In genomic region chr6:5665667-5666066, GRCh38 we compare ENCODE assay signal across 1 cellular context.
TF ChIP-seq lines count a peak whose summit lies in the region.

No MANE protein-coding gene starts in this region.

TF ChIP-seq in HepG2, 621 proteins besides CTCF, POLR2A, EP300 and RAD21 (continued from another document):
- TF ChIP-seq, protein P1, sequence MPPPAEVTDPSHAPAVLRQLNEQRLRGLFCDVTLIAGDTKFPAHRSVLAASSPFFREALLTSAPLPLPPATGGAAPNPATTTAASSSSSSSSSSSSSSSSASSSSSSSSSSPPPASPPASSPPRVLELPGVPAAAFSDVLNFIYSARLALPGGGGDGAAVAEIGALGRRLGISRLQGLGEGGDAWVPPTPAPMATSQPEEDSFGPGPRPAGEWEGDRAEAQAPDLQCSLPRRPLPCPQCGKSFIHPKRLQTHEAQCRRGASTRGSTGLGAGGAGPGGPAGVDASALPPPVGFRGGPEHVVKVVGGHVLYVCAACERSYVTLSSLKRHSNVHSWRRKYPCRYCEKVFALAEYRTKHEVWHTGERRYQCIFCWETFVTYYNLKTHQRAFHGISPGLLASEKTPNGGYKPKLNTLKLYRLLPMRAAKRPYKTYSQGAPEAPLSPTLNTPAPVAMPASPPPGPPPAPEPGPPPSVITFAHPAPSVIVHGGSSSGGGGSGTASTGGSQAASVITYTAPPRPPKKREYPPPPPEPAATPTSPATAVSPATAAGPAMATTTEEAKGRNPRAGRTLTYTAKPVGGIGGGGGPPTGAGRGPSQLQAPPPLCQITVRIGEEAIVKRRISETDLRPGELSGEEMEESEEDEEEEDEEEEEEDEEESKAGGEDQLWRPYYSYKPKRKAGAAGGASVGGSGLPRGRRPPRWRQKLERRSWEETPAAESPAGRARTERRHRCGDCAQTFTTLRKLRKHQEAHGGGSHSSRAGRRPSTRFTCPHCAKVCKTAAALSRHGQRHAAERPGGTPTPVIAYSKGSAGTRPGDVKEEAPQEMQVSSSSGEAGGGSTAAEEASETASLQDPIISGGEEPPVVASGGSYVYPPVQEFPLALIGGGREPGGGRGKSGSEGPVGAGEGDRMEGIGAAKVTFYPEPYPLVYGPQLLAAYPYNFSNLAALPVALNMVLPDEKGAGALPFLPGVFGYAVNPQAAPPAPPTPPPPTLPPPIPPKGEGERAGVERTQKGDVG (CRISPR knock-in tag; IDR thresholded peaks at IDR 0.05; ENCODE audit: borderline replicate concordance) = no peak
- TF ChIP-seq PCBP1 (IDR thresholded peaks at IDR 0.05; ENCODE audit: borderline replicate concordance, low read depth, low read length) = no peak
- TF ChIP-seq, protein P2, sequence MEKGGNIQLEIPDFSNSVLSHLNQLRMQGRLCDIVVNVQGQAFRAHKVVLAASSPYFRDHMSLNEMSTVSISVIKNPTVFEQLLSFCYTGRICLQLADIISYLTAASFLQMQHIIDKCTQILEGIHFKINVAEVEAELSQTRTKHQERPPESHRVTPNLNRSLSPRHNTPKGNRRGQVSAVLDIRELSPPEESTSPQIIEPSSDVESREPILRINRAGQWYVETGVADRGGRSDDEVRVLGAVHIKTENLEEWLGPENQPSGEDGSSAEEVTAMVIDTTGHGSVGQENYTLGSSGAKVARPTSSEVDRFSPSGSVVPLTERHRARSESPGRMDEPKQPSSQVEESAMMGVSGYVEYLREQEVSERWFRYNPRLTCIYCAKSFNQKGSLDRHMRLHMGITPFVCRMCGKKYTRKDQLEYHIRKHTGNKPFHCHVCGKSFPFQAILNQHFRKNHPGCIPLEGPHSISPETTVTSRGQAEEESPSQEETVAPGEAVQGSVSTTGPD (CRISPR knock-in tag; IDR thresholded peaks at IDR 0.05) = no peak
- no peak for TF ChIP-seq ZFP41 (CRISPR knock-in tag; IDR thresholded peaks at IDR 0.05; ENCODE audit: borderline replicate concordance)
- no peak for TF ChIP-seq RFX5 (IDR thresholded peaks at IDR 0.05; ENCODE audit: low read depth, low read length)
- no peak for TF ChIP-seq ZNF614 (CRISPR knock-in tag; IDR thresholded peaks at IDR 0.05; ENCODE audit: borderline replicate concordance)
- TF ChIP-seq, protein P3, sequence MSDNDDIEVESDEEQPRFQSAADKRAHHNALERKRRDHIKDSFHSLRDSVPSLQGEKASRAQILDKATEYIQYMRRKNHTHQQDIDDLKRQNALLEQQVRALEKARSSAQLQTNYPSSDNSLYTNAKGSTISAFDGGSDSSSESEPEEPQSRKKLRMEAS (IDR thresholded peaks at IDR 0.05) = no peak
- TF ChIP-seq ZNF784 (CRISPR knock-in tag; IDR thresholded peaks at IDR 0.05; ENCODE audit: borderline replicate concordance) = no peak
- no peak for TF ChIP-seq GLI4 (CRISPR knock-in tag; IDR thresholded peaks at IDR 0.05; ENCODE audit: borderline replicate concordance)
- TF ChIP-seq ZC3H13 (CRISPR knock-in tag; IDR thresholded peaks at IDR 0.05) = no peak
- no peak for TF ChIP-seq DNMT3B (CRISPR knock-in tag; conservative IDR thresholded peaks at IDR 0.05)
- no peak for TF ChIP-seq ZNF264 (CRISPR knock-in tag; IDR thresholded peaks at IDR 0.05)
- TF ChIP-seq ARNT2 (CRISPR knock-in tag; IDR thresholded peaks at IDR 0.05; ENCODE audit: low read depth) = no peak
TF ChIP-seq in HepG2: peak in this region for 0.
